9 cellular contexts compared by ENCODE assay signal in the genomic region with DNA sequence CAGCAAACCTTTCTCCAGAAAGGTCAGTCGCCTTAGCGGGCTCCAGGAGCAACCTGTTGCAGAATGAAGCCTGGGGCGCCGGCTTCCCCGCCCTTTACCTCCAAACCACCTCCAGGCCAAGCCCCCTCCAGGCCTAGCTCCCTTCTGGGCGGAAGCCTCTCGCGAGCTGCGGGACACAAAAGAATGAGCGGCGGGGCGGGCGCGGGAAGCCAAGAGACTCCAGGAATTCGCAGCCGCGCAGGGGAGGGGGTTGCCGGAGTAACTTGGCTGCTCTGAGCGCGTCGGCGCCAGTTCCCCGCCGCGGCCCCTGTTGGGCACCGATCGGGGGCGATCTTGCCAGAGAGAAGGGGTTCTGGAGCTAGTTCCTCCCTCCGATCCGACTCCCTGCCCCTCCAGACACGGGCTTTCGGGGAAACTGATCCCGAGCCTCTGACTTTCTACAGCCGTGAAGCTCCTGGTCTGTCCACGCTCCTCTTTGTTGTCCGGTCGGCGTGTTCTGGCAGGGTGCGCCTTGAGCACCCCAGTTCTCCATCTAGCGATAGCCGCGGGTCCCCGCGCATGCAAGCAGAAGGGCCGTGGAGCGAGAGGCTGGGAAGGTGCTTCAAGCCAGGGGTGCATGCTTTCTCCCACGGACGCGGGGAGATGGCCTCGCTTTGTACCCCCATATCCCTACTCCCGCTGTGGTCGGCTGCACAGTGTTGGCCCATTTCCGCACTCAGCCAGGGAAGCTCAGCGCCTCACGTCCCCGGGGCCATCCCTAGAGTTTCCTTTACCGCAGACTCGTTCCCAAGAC. TPM values are rescaled to one million over a fixed set of nuclear protein-coding genes. Genes with fewer than 3 reads are reported as not detected.
DNase-seq lines count a peak whose midpoint lies in the region; ATAC-seq and TF ChIP-seq lines count a peak whose summit lies in the region.
"Had no signal": no experiment of that assay in that cellular context is flagged by ENCODE, and none has a peak within 500 bp of the region (broad histone marks: within the 10 kb centered on the region; RNA-seq: fewer than 3 reads in every experiment).

No MANE protein-coding gene starts in this region.

- ATAC-seq in WTC11, result peak; percentile 75
- peak; percentile 14 for ATAC-seq in foreskin keratinocyte
- ATAC-seq in HG02798 (IDR thresholded peaks at IDR 0.05; ENCODE audit: poor library complexity, unreplicated experiment), result no peak
- no peak for ATAC-seq in GM18520 (IDR thresholded peaks at IDR 0.05; ENCODE audit: unreplicated experiment)

- H3K4me3 ChIP-seq in H7 (ENCODE audit: insufficient read depth, low read depth, low read length) (peak overlapping the region; percentile 87), MM.1S (ENCODE audit: low read length) (no peak overlapping the region)

- no peak overlapping the region for H2AFZ ChIP-seq in MM.1S (ENCODE audit: low read length)

- TF ChIP-seq CTCF in WTC11 (IDR thresholded peaks at IDR 0.05), result no peak
- TF ChIP-seq CTCF in foreskin keratinocyte (conservative IDR thresholded peaks at IDR 0.05), result no peak
- no peak for TF ChIP-seq CTCF in nephron (IDR thresholded peaks at IDR 0.05; ENCODE audit: unreplicated experiment in 3 of 3)
- TF ChIP-seq CTCF in MM.1S (IDR thresholded peaks at IDR 0.05; ENCODE audit: low read length), result no peak

- no peaks in the 10 kb centered on the region for H3K9me2 ChIP-seq in MM.1S (replicated peaks; ENCODE audit: insufficient read depth, low read length)

- H3K79me2 ChIP-seq in MM.1S (ENCODE audit: low read length), result no peaks in the 10 kb centered on the region

- H3K36me3 Mint-ChIP-seq in WTC11, result peaks cover 7% of the 10 kb centered on the region; the same call in 1 of the 2 replicates
- H3K36me3 Mint-ChIP-seq in nephron (ENCODE audit: low read depth), result no peaks in the 10 kb centered on the region

- no peaks in the 10 kb centered on the region for H4K20me1 ChIP-seq in MM.1S (ENCODE audit: insufficient read depth, low read length)

- CTCF ChIA-PET in WTC11 (lab: Charles Lee), result interaction anchor here (1.1 to 3.2 kb wide), 10 partner anchors 14 to 182 kb away, joined by 3 to 16 read pairs (median 4); no protein-coding TSS in a partner anchor

- H3K27ac Mint-ChIP-seq in WTC11 (peak overlapping the region; percentile 35; the same call in 1 of the 2 replicates), nephron (peak overlapping the region; percentile 28 to 75 (median 49))

- no peak overlapping the region for H3K4me2 ChIP-seq in MM.1S (ENCODE audit: low read depth, low read length)

- POLR2A ChIA-PET in WTC11 (lab: Charles Lee), result interaction anchor here (0.8 to 1.1 kb wide), 3 partner anchors 113 to 145 kb away, joined by 3 to 5 read pairs (median 3); no protein-coding TSS in a partner anchor

- no peaks in the 10 kb centered on the region for H3K9me3 Mint-ChIP-seq in WTC11
- no peaks in the 10 kb centered on the region for H3K9me3 Mint-ChIP-seq in nephron

- peak; percentile 92 for DNase-seq in H7
- peak; percentile 93 for DNase-seq in WTC11 (ENCODE audit: low spot score)
- DNase-seq in foreskin keratinocyte, result no peak
- no peak for DNase-seq in MM.1S
- DNase-seq in GDM1 (lab: John Stamatoyannopoulos, UW), result no peak

- peaks cover 28% of the 10 kb centered on the region for H3K27me3 ChIP-seq in H7 (ENCODE audit: control insufficient read depth, insufficient read depth, low read length)
- peaks cover 98% of the 10 kb centered on the region for H3K27me3 ChIP-seq in foreskin keratinocyte
- peaks cover 38% of the 10 kb centered on the region for H3K27me3 ChIP-seq in MM.1S (replicated peaks; ENCODE audit: insufficient read depth, low read length)

- peaks cover 44% of the 10 kb centered on the region for H3K4me1 Mint-ChIP-seq in WTC11
- peaks cover 31% of the 10 kb centered on the region for H3K4me1 Mint-ChIP-seq in nephron

- H3K9me3 ChIP-seq in MM.1S (replicated peaks; ENCODE audit: insufficient read depth, low read length), result no peaks in the 10 kb centered on the region

- no peak overlapping the region for H3K27ac ChIP-seq in foreskin keratinocyte
- no peak overlapping the region for H3K27ac ChIP-seq in MM.1S (ENCODE audit: low read length)

- H3K27me3 Mint-ChIP-seq in WTC11 (ENCODE audit: low read depth) (peaks cover 43% of the 10 kb centered on the region), nephron (ENCODE audit: low read depth) (peaks cover 76% of the 10 kb centered on the region)

- H3K4me1 ChIP-seq in foreskin keratinocyte, result no peaks in the 10 kb centered on the region
- peaks cover 14% of the 10 kb centered on the region for H3K4me1 ChIP-seq in MM.1S (ENCODE audit: low read length)

- H3K4me3 Mint-ChIP-seq in WTC11 (peak overlapping the region; percentile 87), nephron (peak overlapping the region; percentile 89 to 91 (median 89))

- H3K9ac ChIP-seq in MM.1S (ENCODE audit: low read length), result no peak overlapping the region

- H3K36me3 ChIP-seq in H7 (replicated peaks; ENCODE audit: control insufficient read depth, insufficient read depth, low read length) (no peaks in the 10 kb centered on the region; the same call in 1 of the 2 replicates), MM.1S (replicated peaks; ENCODE audit: insufficient read depth, low read length) (no peaks in the 10 kb centered on the region)

- H3F3A ChIP-seq in MM.1S (ENCODE audit: insufficient read depth, low read length), result no peaks in the 10 kb centered on the region

TF ChIP-seq in WTC11, 78 proteins besides CTCF, POLR2A, EP300 and RAD21 (continues in another document):
- TF ChIP-seq, protein P1, sequence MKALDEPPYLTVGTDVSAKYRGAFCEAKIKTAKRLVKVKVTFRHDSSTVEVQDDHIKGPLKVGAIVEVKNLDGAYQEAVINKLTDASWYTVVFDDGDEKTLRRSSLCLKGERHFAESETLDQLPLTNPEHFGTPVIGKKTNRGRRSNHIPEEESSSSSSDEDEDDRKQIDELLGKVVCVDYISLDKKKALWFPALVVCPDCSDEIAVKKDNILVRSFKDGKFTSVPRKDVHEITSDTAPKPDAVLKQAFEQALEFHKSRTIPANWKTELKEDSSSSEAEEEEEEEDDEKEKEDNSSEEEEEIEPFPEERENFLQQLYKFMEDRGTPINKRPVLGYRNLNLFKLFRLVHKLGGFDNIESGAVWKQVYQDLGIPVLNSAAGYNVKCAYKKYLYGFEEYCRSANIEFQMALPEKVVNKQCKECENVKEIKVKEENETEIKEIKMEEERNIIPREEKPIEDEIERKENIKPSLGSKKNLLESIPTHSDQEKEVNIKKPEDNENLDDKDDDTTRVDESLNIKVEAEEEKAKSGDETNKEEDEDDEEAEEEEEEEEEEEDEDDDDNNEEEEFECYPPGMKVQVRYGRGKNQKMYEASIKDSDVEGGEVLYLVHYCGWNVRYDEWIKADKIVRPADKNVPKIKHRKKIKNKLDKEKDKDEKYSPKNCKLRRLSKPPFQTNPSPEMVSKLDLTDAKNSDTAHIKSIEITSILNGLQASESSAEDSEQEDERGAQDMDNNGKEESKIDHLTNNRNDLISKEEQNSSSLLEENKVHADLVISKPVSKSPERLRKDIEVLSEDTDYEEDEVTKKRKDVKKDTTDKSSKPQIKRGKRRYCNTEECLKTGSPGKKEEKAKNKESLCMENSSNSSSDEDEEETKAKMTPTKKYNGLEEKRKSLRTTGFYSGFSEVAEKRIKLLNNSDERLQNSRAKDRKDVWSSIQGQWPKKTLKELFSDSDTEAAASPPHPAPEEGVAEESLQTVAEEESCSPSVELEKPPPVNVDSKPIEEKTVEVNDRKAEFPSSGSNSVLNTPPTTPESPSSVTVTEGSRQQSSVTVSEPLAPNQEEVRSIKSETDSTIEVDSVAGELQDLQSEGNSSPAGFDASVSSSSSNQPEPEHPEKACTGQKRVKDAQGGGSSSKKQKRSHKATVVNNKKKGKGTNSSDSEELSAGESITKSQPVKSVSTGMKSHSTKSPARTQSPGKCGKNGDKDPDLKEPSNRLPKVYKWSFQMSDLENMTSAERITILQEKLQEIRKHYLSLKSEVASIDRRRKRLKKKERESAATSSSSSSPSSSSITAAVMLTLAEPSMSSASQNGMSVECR (CRISPR knock-in tag; IDR thresholded peaks at IDR 0.05; ENCODE audit: borderline replicate concordance), result 0 out of 2 replicates have a peak, but pooled peaks have one; percentile 16
- TF ChIP-seq NR3C1 (CRISPR knock-in tag; conservative IDR thresholded peaks at IDR 0.05; ENCODE audit: low read depth), result no peak
- no peak for TF ChIP-seq ZNF425 (CRISPR knock-in tag; conservative IDR thresholded peaks at IDR 0.05)
- TF ChIP-seq, protein P2, sequence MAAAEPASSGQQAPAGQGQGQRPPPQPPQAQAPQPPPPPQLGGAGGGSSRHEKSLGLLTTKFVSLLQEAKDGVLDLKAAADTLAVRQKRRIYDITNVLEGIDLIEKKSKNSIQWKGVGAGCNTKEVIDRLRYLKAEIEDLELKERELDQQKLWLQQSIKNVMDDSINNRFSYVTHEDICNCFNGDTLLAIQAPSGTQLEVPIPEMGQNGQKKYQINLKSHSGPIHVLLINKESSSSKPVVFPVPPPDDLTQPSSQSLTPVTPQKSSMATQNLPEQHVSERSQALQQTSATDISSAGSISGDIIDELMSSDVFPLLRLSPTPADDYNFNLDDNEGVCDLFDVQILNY (CRISPR knock-in tag; IDR thresholded peaks at IDR 0.05), result 0 out of 2 replicates have a peak, but pooled peaks have one; percentile 51
- 0 out of 2 replicates have a peak, but pooled peaks have one; percentile 38 for TF ChIP-seq IRF2 (CRISPR knock-in tag; IDR thresholded peaks at IDR 0.05; ENCODE audit: borderline replicate concordance, low read depth)
- TF ChIP-seq MYBL2 (CRISPR knock-in tag; IDR thresholded peaks at IDR 0.05), result peak; percentile 51; the same call in 1 of the 2 replicates
- 0 out of 2 replicates have a peak, but pooled peaks have one; percentile 13 for TF ChIP-seq KAT7 (CRISPR knock-in tag; IDR thresholded peaks at IDR 0.05; ENCODE audit: borderline replicate concordance)

RNA-seq across cellular contexts. Expression of gene PROM1, which starts 1.2 kb away (rescaled TPM):
- total RNA-seq in H7 (2014; rRNA removed; shearing (Covaris generic)), result 42.3 and 53.4 TPM in 2 replicates
- total RNA-seq in WTC11 (2021) (56.5 to 65.1 TPM (median 56.8 TPM) in 3 replicates), foreskin keratinocyte (not detected in 2 replicates)
- not detected in 2 replicates for polyA plus RNA-seq in foreskin keratinocyte
- total RNA-seq: LHCN-M2 had no signal

Comparison
In these comparisons a context has a peak if more than half of its experiments do, and no peak if none do; other contexts are left out.
1. DNase-seq: peak in H7 (single experiment) and WTC11 (single experiment); none in foreskin keratinocyte (0 of 2), MM.1S (single experiment) and GDM1 (single experiment).
2. ATAC-seq: peak in WTC11 (single experiment) and foreskin keratinocyte (single experiment); none in HG02798 (single experiment) and GM18520 (single experiment).
3. RNA of gene PROM1, which starts 1.2 kb away (total RNA-seq): 56.5 to 65.1 TPM in WTC11 and 42.3 to 53.4 TPM in H7; not detected in foreskin keratinocyte; every median in the first group is over 10 times any median in the second.